ENCODE assay signal across 1 cellular context in the genomic region with DNA sequence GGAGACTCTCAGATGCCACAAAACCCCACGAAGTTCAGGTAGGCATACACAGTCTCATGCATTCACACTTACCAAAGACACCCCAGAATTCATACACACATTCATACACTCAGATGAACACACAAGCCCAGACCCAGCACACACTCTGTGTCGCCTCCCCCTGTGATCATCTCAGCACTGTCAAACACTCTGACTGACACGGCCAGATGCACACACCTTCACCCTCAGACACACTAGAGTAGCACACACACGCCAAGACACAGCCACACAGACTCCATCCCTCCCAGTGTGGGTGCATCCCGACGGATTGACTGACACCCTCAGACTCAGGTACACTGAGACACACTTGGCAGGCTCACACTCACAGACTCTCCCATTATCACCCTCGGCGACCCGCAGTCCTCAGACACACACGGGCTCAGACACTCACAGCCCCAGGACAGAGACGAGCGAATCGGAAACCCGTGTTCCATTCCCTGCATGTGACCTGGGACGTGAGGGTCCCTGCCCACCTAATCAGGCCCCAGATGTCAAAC.
TF ChIP-seq lines count a peak whose summit lies in the region.

No MANE protein-coding gene starts in this region.

TF ChIP-seq in HepG2, 621 proteins besides CTCF, POLR2A, EP300 and RAD21:
- no peak for TF ChIP-seq REPIN1 (CRISPR knock-in tag; IDR thresholded peaks at IDR 0.05; ENCODE audit: borderline replicate concordance, low read depth)
- no peak for TF ChIP-seq ZNF550 (CRISPR knock-in tag; IDR thresholded peaks at IDR 0.05; ENCODE audit: borderline replicate concordance)
- no peak for TF ChIP-seq LCORL (IDR thresholded peaks at IDR 0.05)
- TF ChIP-seq LCORL (CRISPR knock-in tag; IDR thresholded peaks at IDR 0.05), result no peak
- no peak for TF ChIP-seq MAZ (IDR thresholded peaks at IDR 0.05; ENCODE audit: borderline replicate concordance, low read depth, low read length)
- no peak for TF ChIP-seq MAZ (CRISPR knock-in tag; IDR thresholded peaks at IDR 0.05; ENCODE audit: low read depth)
